11 cellular contexts compared by ENCODE assay signal in genomic region chr22:39446239-39446721, GRCh38. TPM values are rescaled to one million over a fixed set of nuclear protein-coding genes. Genes with fewer than 3 reads are reported as not detected.
DNase-seq lines count a peak whose midpoint lies in the region; ATAC-seq lines count a peak whose summit lies in the region.
"Had no signal": no experiment of that assay in that cellular context is flagged by ENCODE, and none has a peak within 500 bp of the region (broad histone marks: within the 10 kb centered on the region; RNA-seq: fewer than 3 reads in every experiment).

No MANE protein-coding gene starts in this region.

- H3K36me3 ChIP-seq in BLaER1 (no peaks in the 10 kb centered on the region), SJCRH30 (no peaks in the 10 kb centered on the region)
- H3K36me3 ChIP-seq: sigmoid colon, thyroid gland had no signal

- no peaks in the 10 kb centered on the region for H3K27me3 ChIP-seq in BLaER1
- peaks cover 11% of the 10 kb centered on the region; the same call in 1 of the 2 replicates for H3K27me3 ChIP-seq in SJCRH30
- H3K27me3 ChIP-seq: thyroid gland had no signal

- peak overlapping the region; percentile 92 for H3K4me2 ChIP-seq in BLaER1

- H3K4me1 Mint-ChIP-seq in activated T-helper 17 cell treated with anti-CD3 and anti-CD28 coated beads, Interleukin-2, amount 50 U/mL, for 72 hours: peaks cover 6% of the 10 kb centered on the region

- H3K9me3 ChIP-seq in BLaER1 (no peaks in the 10 kb centered on the region), SJCRH30 (replicated peaks) (no peaks in the 10 kb centered on the region)
- H3K9me3 ChIP-seq: sigmoid colon, thyroid gland had no signal

- H3K4me3 Mint-ChIP-seq in activated T-helper 17 cell treated with anti-CD3 and anti-CD28 coated beads, Interleukin-2, amount 50 U/mL, for 72 hours: peak overlapping the region; percentile 45

- H3K4me1 ChIP-seq in BLaER1 (peaks cover 85% of the 10 kb centered on the region), SJCRH30 (no peaks in the 10 kb centered on the region)
- H3K4me1 ChIP-seq: sigmoid colon had no signal

- H3K9me3 Mint-ChIP-seq in activated T-helper 17 cell treated with anti-CD3 and anti-CD28 coated beads, Interleukin-2, amount 50 U/mL, for 72 hours: no peaks in the 10 kb centered on the region

- H3K27me3 Mint-ChIP-seq in activated T-helper 17 cell treated with anti-CD3 and anti-CD28 coated beads, Interleukin-2, amount 50 U/mL, for 72 hours: peaks cover under 1% of the 10 kb centered on the region

- no peak for DNase-seq in posterior cingulate gyrus
- no peak for DNase-seq in effector CD4-positive, alpha-beta T cell
- no peak for DNase-seq in SJCRH30
- no peak for DNase-seq in LoVo (ENCODE audit: low spot score)
- DNase-seq: COR-L47, sigmoid colon, thyroid gland had no signal

- peak overlapping the region; percentile 60 for H3K9ac ChIP-seq in BLaER1

- ATAC-seq in GM18907 (IDR thresholded peaks at IDR 0.05; ENCODE audit: unreplicated experiment) (peak; percentile 32), HG02970 (IDR thresholded peaks at IDR 0.05; ENCODE audit: low FRiP score, unreplicated experiment) (peak; percentile 18)
- ATAC-seq in activated T-helper 17 cell treated with anti-CD3 and anti-CD28 coated beads, Interleukin-2, amount 50 U/mL, for 72 hours (replicated peaks): peak; percentile 5

- intact Hi-C loops in posterior cingulate gyrus (cut with DNase I): no loop called here

- H3K36me3 Mint-ChIP-seq in activated T-helper 17 cell treated with anti-CD3 and anti-CD28 coated beads, Interleukin-2, amount 50 U/mL, for 72 hours (ENCODE audit: low read depth): no peaks in the 10 kb centered on the region

- H3K27ac Mint-ChIP-seq in activated T-helper 17 cell treated with anti-CD3 and anti-CD28 coated beads, Interleukin-2, amount 50 U/mL, for 72 hours: peak overlapping the region; percentile 41

- H3K4me3 ChIP-seq in BLaER1: peak overlapping the region; percentile 6; the same call in 1 of the 2 replicates
- H3K4me3 ChIP-seq in SJCRH30: no peak overlapping the region
- H3K4me3 ChIP-seq: sigmoid colon, thyroid gland had no signal

- H4K20me1 ChIP-seq in BLaER1: no peaks in the 10 kb centered on the region

- peak overlapping the region; percentile 82 for H3K27ac ChIP-seq in BLaER1
- H3K27ac ChIP-seq in SJCRH30: no peak overlapping the region
- H3K27ac ChIP-seq: sigmoid colon, thyroid gland had no signal

RNA-seq across cellular contexts. Expression of gene MGAT3, which starts 10.5 kb away (rescaled TPM):
- total RNA-seq in activated T-helper 17 cell treated with anti-CD3 and anti-CD28 coated beads, Interleukin-2, amount 50 U/mL, for 72 hours: 1 to 10 TPM; 1.5 to 1.6 TPM
- total RNA-seq in SJCRH30 (2014; rRNA removed; shearing (Covaris generic)): not detected in 2 replicates

RNA-seq across cellular contexts. Expression of gene TAB1, which starts 46.7 kb away (rescaled TPM):
- 10 to 100 TPM; 15.2 to 20.9 TPM for total RNA-seq in activated T-helper 17 cell treated with anti-CD3 and anti-CD28 coated beads, Interleukin-2, amount 50 U/mL, for 72 hours
- 8.7 and 9.3 TPM in 2 replicates for total RNA-seq in SJCRH30 (2014; rRNA removed; shearing (Covaris generic))

RNA-seq across cellular contexts. Expression of gene MIEF1, which starts 55.8 kb away (rescaled TPM):
- total RNA-seq in activated T-helper 17 cell treated with anti-CD3 and anti-CD28 coated beads, Interleukin-2, amount 50 U/mL, for 72 hours: 10 to 100 TPM; 34.7 to 54.0 TPM
- total RNA-seq in SJCRH30 (2014; rRNA removed; shearing (Covaris generic)): 31.5 and 32.0 TPM in 2 replicates
